1 cellular context compared by ENCODE assay signal in the genomic region with DNA sequence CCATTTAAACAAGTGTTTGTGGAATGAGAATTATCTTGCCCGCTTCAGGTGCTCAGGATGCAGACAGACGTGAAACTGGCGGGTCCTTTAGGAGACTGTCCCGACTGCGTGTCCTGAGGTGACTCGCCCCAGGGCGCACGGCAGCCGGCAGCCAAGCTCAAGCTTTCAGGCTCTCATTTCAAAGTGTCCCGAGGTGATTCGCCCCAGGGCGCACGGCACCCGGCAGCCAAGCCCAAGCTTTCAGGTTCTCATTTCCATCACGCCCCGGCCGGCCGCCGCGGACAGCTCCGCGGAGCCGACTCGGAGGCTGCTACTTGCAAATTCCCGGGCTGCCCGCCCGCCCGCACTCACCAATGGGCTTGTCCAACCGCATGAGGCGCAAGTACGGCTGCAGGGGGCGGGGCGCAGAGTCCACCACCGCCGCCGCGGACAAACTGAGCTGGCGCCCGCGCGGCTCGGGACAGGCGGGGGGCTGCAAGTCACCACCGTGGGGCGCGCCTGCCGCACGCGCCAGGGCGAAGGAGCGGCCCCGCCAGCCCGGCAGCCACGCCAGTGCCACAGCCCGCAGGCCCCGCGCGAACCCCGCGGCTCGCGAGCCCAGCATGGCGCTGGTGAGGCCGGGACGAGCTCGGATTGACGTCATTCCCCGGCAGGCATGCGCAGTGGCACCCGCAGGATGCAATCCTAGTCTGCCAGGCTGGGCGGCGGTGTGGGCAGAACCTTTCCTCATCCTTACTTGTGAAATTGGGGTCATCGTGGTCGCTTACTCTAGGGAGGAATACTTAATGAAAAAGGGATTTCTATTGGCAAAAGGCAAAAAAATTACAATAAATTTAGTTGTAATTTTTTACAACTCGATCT.
TF ChIP-seq lines count a peak whose summit lies in the region.

A gene with protein sequence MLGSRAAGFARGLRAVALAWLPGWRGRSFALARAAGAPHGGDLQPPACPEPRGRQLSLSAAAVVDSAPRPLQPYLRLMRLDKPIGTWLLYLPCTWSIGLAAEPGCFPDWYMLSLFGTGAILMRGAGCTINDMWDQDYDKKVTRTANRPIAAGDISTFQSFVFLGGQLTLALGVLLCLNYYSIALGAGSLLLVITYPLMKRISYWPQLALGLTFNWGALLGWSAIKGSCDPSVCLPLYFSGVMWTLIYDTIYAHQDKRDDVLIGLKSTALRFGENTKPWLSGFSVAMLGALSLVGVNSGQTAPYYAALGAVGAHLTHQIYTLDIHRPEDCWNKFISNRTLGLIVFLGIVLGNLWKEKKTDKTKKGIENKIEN (minus strand): TSS at position 638 of the 861 bp plus-strand sequence. CDS start 34 bp downstream, at position 604.

TF ChIP-seq in HepG2, 621 proteins besides CTCF, POLR2A, EP300 and RAD21 (continued from another document and continues in another):
- TF ChIP-seq, protein P1, sequence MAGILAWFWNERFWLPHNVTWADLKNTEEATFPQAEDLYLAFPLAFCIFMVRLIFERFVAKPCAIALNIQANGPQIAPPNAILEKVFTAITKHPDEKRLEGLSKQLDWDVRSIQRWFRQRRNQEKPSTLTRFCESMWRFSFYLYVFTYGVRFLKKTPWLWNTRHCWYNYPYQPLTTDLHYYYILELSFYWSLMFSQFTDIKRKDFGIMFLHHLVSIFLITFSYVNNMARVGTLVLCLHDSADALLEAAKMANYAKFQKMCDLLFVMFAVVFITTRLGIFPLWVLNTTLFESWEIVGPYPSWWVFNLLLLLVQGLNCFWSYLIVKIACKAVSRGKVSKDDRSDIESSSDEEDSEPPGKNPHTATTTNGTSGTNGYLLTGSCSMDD (CRISPR knock-in tag; IDR thresholded peaks at IDR 0.05), result no peak
- no peak for TF ChIP-seq MTA3 (CRISPR knock-in tag; IDR thresholded peaks at IDR 0.05)
- TF ChIP-seq, protein P2, sequence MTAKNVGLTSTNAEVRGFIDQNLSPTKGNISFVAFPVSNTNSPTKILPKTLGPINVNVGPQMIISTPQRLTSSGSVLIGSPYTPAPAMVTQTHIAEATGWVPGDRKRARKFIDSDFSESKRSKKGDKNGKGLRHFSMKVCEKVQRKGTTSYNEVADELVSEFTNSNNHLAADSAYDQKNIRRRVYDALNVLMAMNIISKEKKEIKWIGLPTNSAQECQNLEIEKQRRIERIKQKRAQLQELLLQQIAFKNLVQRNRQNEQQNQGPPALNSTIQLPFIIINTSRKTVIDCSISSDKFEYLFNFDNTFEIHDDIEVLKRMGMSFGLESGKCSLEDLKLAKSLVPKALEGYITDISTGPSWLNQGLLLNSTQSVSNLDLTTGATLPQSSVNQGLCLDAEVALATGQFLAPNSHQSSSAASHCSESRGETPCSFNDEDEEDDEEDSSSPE (CRISPR knock-in tag; IDR thresholded peaks at IDR 0.05), result peak; percentile 96
- TF ChIP-seq ZNF598 (CRISPR knock-in tag; IDR thresholded peaks at IDR 0.05; ENCODE audit: borderline replicate concordance), result no peak; the same call in 1 of the 2 replicates
- TF ChIP-seq, protein P3, sequence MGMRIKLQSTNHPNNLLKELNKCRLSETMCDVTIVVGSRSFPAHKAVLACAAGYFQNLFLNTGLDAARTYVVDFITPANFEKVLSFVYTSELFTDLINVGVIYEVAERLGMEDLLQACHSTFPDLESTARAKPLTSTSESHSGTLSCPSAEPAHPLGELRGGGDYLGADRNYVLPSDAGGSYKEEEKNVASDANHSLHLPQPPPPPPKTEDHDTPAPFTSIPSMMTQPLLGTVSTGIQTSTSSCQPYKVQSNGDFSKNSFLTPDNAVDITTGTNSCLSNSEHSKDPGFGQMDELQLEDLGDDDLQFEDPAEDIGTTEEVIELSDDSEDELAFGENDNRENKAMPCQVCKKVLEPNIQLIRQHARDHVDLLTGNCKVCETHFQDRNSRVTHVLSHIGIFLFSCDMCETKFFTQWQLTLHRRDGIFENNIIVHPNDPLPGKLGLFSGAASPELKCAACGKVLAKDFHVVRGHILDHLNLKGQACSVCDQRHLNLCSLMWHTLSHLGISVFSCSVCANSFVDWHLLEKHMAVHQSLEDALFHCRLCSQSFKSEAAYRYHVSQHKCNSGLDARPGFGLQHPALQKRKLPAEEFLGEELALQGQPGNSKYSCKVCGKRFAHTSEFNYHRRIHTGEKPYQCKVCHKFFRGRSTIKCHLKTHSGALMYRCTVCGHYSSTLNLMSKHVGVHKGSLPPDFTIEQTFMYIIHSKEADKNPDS (CRISPR knock-in tag; IDR thresholded peaks at IDR 0.05), result no peak
- TF ChIP-seq MED8 (CRISPR knock-in tag; IDR thresholded peaks at IDR 0.05; ENCODE audit: insufficient replicate concordance), result no peak
- no peak for TF ChIP-seq RFXANK (CRISPR knock-in tag; IDR thresholded peaks at IDR 0.05)
- TF ChIP-seq ZNF790 (CRISPR knock-in tag; IDR thresholded peaks at IDR 0.05; ENCODE audit: borderline replicate concordance), result peak; percentile 28; the same call in 1 of the 2 replicates
- no peak for TF ChIP-seq NBN (conservative IDR thresholded peaks at IDR 0.05)
- TF ChIP-seq ZNF766 (CRISPR knock-in tag; IDR thresholded peaks at IDR 0.05; ENCODE audit: borderline replicate concordance), result peak; percentile 89
- TF ChIP-seq RARG (CRISPR knock-in tag; IDR thresholded peaks at IDR 0.05; ENCODE audit: low read depth), result no peak
- TF ChIP-seq KDM2A (CRISPR knock-in tag; IDR thresholded peaks at IDR 0.05; ENCODE audit: borderline replicate concordance, low read depth), result peak; percentile 80; the same call in 1 of the 2 replicates
- TF ChIP-seq ZNF577 (CRISPR knock-in tag; IDR thresholded peaks at IDR 0.05; ENCODE audit: borderline replicate concordance, low read depth), result no peak
- TF ChIP-seq, protein P4, sequence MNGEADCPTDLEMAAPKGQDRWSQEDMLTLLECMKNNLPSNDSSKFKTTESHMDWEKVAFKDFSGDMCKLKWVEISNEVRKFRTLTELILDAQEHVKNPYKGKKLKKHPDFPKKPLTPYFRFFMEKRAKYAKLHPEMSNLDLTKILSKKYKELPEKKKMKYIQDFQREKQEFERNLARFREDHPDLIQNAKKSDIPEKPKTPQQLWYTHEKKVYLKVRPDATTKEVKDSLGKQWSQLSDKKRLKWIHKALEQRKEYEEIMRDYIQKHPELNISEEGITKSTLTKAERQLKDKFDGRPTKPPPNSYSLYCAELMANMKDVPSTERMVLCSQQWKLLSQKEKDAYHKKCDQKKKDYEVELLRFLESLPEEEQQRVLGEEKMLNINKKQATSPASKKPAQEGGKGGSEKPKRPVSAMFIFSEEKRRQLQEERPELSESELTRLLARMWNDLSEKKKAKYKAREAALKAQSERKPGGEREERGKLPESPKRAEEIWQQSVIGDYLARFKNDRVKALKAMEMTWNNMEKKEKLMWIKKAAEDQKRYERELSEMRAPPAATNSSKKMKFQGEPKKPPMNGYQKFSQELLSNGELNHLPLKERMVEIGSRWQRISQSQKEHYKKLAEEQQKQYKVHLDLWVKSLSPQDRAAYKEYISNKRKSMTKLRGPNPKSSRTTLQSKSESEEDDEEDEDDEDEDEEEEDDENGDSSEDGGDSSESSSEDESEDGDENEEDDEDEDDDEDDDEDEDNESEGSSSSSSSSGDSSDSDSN (CRISPR knock-in tag; IDR thresholded peaks at IDR 0.05), result peak; percentile 80
- TF ChIP-seq, protein P5, sequence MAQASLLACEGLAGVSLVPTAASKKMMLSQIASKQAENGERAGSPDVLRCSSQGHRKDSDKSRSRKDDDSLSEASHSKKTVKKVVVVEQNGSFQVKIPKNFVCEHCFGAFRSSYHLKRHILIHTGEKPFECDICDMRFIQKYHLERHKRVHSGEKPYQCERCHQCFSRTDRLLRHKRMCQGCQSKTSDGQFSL (CRISPR knock-in tag; IDR thresholded peaks at IDR 0.05), result peak; percentile 57; the same call in 1 of the 2 replicates
- TF ChIP-seq, protein P6, sequence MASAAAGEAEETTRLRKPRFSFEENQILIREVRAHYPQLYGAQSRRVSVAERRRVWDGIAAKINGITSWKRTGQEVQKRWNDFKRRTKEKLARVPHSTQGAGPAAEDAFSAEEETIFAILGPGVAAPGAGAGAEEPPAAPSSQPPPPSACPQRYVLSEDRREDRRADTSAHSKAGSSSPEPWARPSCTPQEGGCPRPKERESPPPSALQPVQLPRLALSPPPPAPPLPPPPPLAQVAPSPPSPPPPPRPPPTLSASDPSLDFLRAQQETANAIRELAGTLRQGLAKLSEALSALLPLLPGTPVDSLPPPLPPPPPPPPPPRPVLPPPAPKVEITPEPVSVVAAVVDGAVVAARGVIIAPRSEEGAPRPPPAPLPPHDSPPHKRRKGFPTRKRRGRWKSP (CRISPR knock-in tag; IDR thresholded peaks at IDR 0.05), result no peak
- TF ChIP-seq, protein P7, sequence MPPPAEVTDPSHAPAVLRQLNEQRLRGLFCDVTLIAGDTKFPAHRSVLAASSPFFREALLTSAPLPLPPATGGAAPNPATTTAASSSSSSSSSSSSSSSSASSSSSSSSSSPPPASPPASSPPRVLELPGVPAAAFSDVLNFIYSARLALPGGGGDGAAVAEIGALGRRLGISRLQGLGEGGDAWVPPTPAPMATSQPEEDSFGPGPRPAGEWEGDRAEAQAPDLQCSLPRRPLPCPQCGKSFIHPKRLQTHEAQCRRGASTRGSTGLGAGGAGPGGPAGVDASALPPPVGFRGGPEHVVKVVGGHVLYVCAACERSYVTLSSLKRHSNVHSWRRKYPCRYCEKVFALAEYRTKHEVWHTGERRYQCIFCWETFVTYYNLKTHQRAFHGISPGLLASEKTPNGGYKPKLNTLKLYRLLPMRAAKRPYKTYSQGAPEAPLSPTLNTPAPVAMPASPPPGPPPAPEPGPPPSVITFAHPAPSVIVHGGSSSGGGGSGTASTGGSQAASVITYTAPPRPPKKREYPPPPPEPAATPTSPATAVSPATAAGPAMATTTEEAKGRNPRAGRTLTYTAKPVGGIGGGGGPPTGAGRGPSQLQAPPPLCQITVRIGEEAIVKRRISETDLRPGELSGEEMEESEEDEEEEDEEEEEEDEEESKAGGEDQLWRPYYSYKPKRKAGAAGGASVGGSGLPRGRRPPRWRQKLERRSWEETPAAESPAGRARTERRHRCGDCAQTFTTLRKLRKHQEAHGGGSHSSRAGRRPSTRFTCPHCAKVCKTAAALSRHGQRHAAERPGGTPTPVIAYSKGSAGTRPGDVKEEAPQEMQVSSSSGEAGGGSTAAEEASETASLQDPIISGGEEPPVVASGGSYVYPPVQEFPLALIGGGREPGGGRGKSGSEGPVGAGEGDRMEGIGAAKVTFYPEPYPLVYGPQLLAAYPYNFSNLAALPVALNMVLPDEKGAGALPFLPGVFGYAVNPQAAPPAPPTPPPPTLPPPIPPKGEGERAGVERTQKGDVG (CRISPR knock-in tag; IDR thresholded peaks at IDR 0.05; ENCODE audit: borderline replicate concordance), result no peak; the same call in 1 of the 2 replicates
- TF ChIP-seq ZNF441 (CRISPR knock-in tag; IDR thresholded peaks at IDR 0.05; ENCODE audit: borderline replicate concordance), result peak; percentile 77
- no peak for TF ChIP-seq TOE1 (CRISPR knock-in tag; IDR thresholded peaks at IDR 0.05)
- TF ChIP-seq HHEX (CRISPR knock-in tag; IDR thresholded peaks at IDR 0.05), result no peak
- no peak for TF ChIP-seq MED13 (CRISPR knock-in tag; IDR thresholded peaks at IDR 0.05)
- peak; percentile 96 for TF ChIP-seq TOPORS (CRISPR knock-in tag; IDR thresholded peaks at IDR 0.05)
- TF ChIP-seq, protein P8, sequence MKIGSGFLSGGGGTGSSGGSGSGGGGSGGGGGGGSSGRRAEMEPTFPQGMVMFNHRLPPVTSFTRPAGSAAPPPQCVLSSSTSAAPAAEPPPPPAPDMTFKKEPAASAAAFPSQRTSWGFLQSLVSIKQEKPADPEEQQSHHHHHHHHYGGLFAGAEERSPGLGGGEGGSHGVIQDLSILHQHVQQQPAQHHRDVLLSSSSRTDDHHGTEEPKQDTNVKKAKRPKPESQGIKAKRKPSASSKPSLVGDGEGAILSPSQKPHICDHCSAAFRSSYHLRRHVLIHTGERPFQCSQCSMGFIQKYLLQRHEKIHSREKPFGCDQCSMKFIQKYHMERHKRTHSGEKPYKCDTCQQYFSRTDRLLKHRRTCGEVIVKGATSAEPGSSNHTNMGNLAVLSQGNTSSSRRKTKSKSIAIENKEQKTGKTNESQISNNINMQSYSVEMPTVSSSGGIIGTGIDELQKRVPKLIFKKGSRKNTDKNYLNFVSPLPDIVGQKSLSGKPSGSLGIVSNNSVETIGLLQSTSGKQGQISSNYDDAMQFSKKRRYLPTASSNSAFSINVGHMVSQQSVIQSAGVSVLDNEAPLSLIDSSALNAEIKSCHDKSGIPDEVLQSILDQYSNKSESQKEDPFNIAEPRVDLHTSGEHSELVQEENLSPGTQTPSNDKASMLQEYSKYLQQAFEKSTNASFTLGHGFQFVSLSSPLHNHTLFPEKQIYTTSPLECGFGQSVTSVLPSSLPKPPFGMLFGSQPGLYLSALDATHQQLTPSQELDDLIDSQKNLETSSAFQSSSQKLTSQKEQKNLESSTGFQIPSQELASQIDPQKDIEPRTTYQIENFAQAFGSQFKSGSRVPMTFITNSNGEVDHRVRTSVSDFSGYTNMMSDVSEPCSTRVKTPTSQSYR (CRISPR knock-in tag; IDR thresholded peaks at IDR 0.05; ENCODE audit: borderline replicate concordance), result no peak
- TF ChIP-seq KAT2B (IDR thresholded peaks at IDR 0.05; ENCODE audit: borderline replicate concordance, low read depth, low read length), result no peak
- peak; percentile 69 for TF ChIP-seq GATAD1 (CRISPR knock-in tag; IDR thresholded peaks at IDR 0.05)
- no peak; the same call in 1 of the 2 replicates for TF ChIP-seq ZSCAN20 (CRISPR knock-in tag; IDR thresholded peaks at IDR 0.05; ENCODE audit: borderline replicate concordance)
- peak; percentile 90 for TF ChIP-seq ZNF343 (CRISPR knock-in tag; IDR thresholded peaks at IDR 0.05)
- TF ChIP-seq, protein P9, sequence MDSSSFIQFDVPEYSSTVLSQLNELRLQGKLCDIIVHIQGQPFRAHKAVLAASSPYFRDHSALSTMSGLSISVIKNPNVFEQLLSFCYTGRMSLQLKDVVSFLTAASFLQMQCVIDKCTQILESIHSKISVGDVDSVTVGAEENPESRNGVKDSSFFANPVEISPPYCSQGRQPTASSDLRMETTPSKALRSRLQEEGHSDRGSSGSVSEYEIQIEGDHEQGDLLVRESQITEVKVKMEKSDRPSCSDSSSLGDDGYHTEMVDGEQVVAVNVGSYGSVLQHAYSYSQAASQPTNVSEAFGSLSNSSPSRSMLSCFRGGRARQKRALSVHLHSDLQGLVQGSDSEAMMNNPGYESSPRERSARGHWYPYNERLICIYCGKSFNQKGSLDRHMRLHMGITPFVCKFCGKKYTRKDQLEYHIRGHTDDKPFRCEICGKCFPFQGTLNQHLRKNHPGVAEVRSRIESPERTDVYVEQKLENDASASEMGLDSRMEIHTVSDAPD (CRISPR knock-in tag; IDR thresholded peaks at IDR 0.05), result no peak
- TF ChIP-seq TGIF2 (CRISPR knock-in tag; IDR thresholded peaks at IDR 0.05), result 0 out of 2 replicates have a peak, but pooled peaks have one; percentile 53
- TF ChIP-seq, protein P10, sequence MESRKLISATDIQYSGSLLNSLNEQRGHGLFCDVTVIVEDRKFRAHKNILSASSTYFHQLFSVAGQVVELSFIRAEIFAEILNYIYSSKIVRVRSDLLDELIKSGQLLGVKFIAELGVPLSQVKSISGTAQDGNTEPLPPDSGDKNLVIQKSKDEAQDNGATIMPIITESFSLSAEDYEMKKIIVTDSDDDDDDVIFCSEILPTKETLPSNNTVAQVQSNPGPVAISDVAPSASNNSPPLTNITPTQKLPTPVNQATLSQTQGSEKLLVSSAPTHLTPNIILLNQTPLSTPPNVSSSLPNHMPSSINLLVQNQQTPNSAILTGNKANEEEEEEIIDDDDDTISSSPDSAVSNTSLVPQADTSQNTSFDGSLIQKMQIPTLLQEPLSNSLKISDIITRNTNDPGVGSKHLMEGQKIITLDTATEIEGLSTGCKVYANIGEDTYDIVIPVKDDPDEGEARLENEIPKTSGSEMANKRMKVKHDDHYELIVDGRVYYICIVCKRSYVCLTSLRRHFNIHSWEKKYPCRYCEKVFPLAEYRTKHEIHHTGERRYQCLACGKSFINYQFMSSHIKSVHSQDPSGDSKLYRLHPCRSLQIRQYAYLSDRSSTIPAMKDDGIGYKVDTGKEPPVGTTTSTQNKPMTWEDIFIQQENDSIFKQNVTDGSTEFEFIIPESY (CRISPR knock-in tag; IDR thresholded peaks at IDR 0.05), result no peak
- TF ChIP-seq SRY (CRISPR knock-in tag; IDR thresholded peaks at IDR 0.05), result 0 out of 2 replicates have a peak, but pooled peaks have one; percentile 73
- no peak; the same call in 1 of the 2 replicates for TF ChIP-seq BHLHE40 (IDR thresholded peaks at IDR 0.05; ENCODE audit: low read length)
- TF ChIP-seq CENPT (CRISPR knock-in tag; IDR thresholded peaks at IDR 0.05; ENCODE audit: low read depth), result no peak
- no peak for TF ChIP-seq CC2D1A (CRISPR knock-in tag; IDR thresholded peaks at IDR 0.05)
- no peak for TF ChIP-seq ZNF7 (CRISPR knock-in tag; IDR thresholded peaks at IDR 0.05)
